In the genomic region with DNA sequence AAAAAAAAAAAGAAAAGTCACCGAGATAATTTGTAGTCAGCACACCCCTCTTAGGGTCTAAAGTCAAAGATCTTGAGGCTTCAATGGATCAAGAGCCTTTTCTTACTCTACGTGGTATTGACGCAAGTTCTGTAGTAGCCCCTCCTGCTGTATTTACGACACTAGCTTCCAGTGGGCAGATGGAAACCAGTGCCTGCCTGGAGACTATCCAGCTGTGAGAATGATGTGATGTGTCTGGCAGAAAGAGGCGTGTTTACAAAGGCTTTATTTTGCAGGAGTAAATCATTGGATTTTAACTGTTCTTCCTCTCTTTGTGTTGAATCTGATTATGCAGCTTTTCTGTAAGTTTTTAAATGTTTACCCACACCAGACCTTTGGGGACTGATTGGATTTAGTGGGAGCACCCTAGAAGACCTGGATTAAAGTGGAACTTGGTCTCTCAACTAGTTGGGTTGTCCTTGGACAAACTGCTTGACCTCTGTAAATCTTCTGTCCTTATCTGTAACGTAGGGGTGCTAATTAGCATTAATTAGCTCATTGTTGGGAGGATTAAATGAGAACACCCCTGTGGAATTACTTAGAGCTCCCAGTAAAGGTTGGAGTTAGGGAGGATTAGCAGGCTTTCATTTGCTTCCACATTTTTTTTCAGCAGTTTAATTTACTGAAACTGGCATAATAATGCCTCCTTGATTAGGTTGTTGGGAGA, we compare ENCODE assay signal across 9 cellular contexts.
DNase-seq lines count a peak whose midpoint lies in the region; ATAC-seq and TF ChIP-seq lines count a peak whose summit lies in the region.
"Had no signal": no experiment of that assay in that cellular context is flagged by ENCODE, and none has a peak within 500 bp of the region (broad histone marks: within the 10 kb centered on the region; RNA-seq: fewer than 3 reads in every experiment).

No MANE protein-coding gene starts in this region.

- H3K36me3 Mint-ChIP-seq in mesothelial cell of epicardium, result peaks cover 8% of the 10 kb centered on the region

- ATAC-seq in HG03342 (IDR thresholded peaks at IDR 0.05; ENCODE audit: unreplicated experiment), result no peak
- no peak for ATAC-seq in HG02981 (IDR thresholded peaks at IDR 0.05; ENCODE audit: unreplicated experiment)

- H3K27ac ChIP-seq in BLaER1 treated with 17β-estradiol and CSF1 and Interleukin-3, amounts not matched to agents 10 nM and 100 nM, result peak overlapping the region in 10 of 11 experiments; percentile 6 to 62 (median 30); a peak in 14 of 22 replicates
- peak overlapping the region; percentile 93 for H3K27ac ChIP-seq in ascending aorta
- H3K27ac ChIP-seq: lower lobe of right lung had no signal

- TF ChIP-seq CTCF in ascending aorta (IDR thresholded peaks at IDR 0.05), result no peak
- TF ChIP-seq CTCF in mesothelial cell of epicardium (IDR thresholded peaks at IDR 0.05; ENCODE audit: unreplicated experiment), result no peak

- intact Hi-C loops in ascending aorta (cut with DNase I), result loop anchor here (2.0 to 10.0 kb wide), 2 partner anchors 72 to 458 kb away; partner anchors contain the start of genes KICS2 and RASSF3

- H3K4me1 ChIP-seq in BLaER1 treated with 17β-estradiol and CSF1 and Interleukin-3, amounts not matched to agents 10 nM and 100 nM, result peaks cover 84 to 100% (median 93%) of the 10 kb centered on the region in 10 experiments
- peaks cover 10 to 51% of the 10 kb centered on the region in 2 donors for H3K4me1 ChIP-seq in ascending aorta

- H3K27ac Mint-ChIP-seq in mesothelial cell of epicardium, result peak overlapping the region; percentile 28

- peaks cover 0 to 100% (median 97%) of the 10 kb centered on the region in 11 experiments; a peak in 20 of 22 replicates for H4K20me1 ChIP-seq in BLaER1 treated with 17β-estradiol and CSF1 and Interleukin-3, amounts not matched to agents 10 nM and 100 nM

- peak overlapping the region; percentile 26 to 77 (median 63) for H3K4me2 ChIP-seq in BLaER1 treated with 17β-estradiol and CSF1 and Interleukin-3, amounts not matched to agents 10 nM and 100 nM

- no peak overlapping the region for H3K4me3 Mint-ChIP-seq in mesothelial cell of epicardium

- no peaks in the 10 kb centered on the region for H3K27me3 Mint-ChIP-seq in mesothelial cell of epicardium (ENCODE audit: low read depth)

- H3K27me3 ChIP-seq in BLaER1 treated with 17β-estradiol and CSF1 and Interleukin-3, amounts not matched to agents 10 nM and 100 nM, result no peaks in the 10 kb centered on the region
- H3K27me3 ChIP-seq in ascending aorta, result no peaks in the 10 kb centered on the region

- no peak overlapping the region for H3K4me3 ChIP-seq in BLaER1 treated with 17β-estradiol and CSF1 and Interleukin-3, amounts not matched to agents 10 nM and 100 nM
- H3K4me3 ChIP-seq in ascending aorta, result no peak overlapping the region
- H3K4me3 ChIP-seq: lower lobe of right lung had no signal

- no peaks in the 10 kb centered on the region for H3K9me3 Mint-ChIP-seq in mesothelial cell of epicardium

- H3K36me3 ChIP-seq in BLaER1 treated with 17β-estradiol and CSF1 and Interleukin-3, amounts not matched to agents 10 nM and 100 nM, result peaks cover 27 to 69% (median 38%) of the 10 kb centered on the region in 11 experiments
- peaks cover 8 to 14% of the 10 kb centered on the region in 2 donors for H3K36me3 ChIP-seq in ascending aorta

- DNase-seq in NCI-H146 treated with DMSO at 0.1 percent for 48 hours (lab: John Stamatoyannopoulos, UW; ENCODE audit: unreplicated experiment), result peak; percentile 40
- peak in 1 of 2 donors; percentile 80 for DNase-seq in ascending aorta (ENCODE audit: low spot score in 2 of 2)
- DNase-seq in mesothelial cell of epicardium (ENCODE audit: low spot score in 2 of 2, unreplicated experiment in 2 of 2), result no peak
- no peak for DNase-seq in UCSD-AML1 (lab: John Stamatoyannopoulos, UW; ENCODE audit: unreplicated experiment)
- no peak for DNase-seq in epidermal melanocyte (ENCODE audit: insufficient read length, low spot score)
- DNase-seq: lower lobe of right lung had no signal

- H3K9me3 ChIP-seq in BLaER1 treated with 17β-estradiol and CSF1 and Interleukin-3, amounts not matched to agents 10 nM and 100 nM (replicated peaks in 1 of 11), result 0 out of 22 replicates have a peak, but pooled peaks cover 0 to 6% (median 0%) of the 10 kb centered on the region in 11 experiments
- H3K9me3 ChIP-seq in ascending aorta, result no peaks in the 10 kb centered on the region
- H3K9me3 ChIP-seq: lower lobe of right lung had no signal

- peak overlapping the region in 1 of 11 experiments; percentile 19; a peak in 1 of 22 replicates for H3K9ac ChIP-seq in BLaER1 treated with 17β-estradiol and CSF1 and Interleukin-3, amounts not matched to agents 10 nM and 100 nM

- peaks cover 16% of the 10 kb centered on the region for H3K4me1 Mint-ChIP-seq in mesothelial cell of epicardium
